Comparison of ENCODE assay signal across 22 cellular contexts in the genomic region with DNA sequence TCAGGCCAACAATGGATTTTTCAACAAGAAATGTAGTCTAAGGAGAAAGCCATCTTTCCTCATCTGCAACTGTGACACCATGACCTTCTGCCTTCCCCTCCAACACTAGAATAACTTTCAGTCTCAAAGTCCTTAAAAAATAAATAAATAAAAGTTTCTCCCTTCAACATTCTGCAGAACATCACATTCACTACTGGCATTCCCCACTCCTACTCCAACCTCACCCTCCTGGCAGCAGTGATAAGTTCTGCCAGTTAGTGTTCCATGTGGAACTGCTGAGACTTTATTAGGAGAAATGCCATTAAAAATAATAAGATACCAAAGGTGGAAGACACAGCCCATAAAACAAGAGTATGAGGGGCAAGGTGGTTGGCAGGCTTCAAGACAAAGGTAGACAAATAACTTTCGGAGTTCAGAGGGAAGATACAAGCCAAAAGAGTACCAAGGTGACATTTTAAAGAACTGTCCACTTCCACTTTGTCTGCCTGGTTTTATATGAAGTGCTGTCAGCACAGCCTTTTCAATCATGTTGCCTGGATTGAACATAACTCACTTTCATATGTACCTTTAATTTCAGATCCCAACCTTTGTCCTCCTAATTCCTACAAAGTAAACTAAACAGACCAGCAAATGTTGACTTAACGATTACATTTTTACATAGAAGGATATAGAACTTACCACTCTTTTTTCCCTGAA. TPM values are rescaled to one million over a fixed set of nuclear protein-coding genes. Genes with fewer than 3 reads are reported as not detected.
A peak's percentile ranks its signal among the peaks of the same experiment; 100 is the strongest.
DNase-seq lines count a peak whose midpoint lies in the region; ATAC-seq, FAIRE-seq and TF ChIP-seq lines count a peak whose summit lies in the region.
"Had no signal": no experiment of that assay in that cellular context is flagged by ENCODE, and none has a peak within 500 bp of the region (broad histone marks: within the 10 kb centered on the region; RNA-seq: fewer than 3 reads in every experiment).

No MANE protein-coding gene starts in this region.

- in situ Hi-C loops in K562 (cut with MboI): no loop called here

- BruUV-seq in K562 (replicated peaks; lab: Mats Ljungman, UMichigan): TSS peak; percentile 2

- no peaks in the 10 kb centered on the region for H3K9me3 ChIP-seq in K562 (replicated peaks; ENCODE audit: control insufficient read depth, insufficient read depth, low read depth, low read length)
- no peaks in the 10 kb centered on the region for H3K9me3 ChIP-seq in mucosa of descending colon
- no peaks in the 10 kb centered on the region for H3K9me3 ChIP-seq in upper lobe of right lung
- H3K9me3 ChIP-seq in adrenal gland (replicated peaks in 1 of 3): no peaks in the 10 kb centered on the region

- TF ChIP-seq POLR2A in K562 (conservative IDR thresholded peaks at IDR 0.05) (no peak), lower leg skin (IDR thresholded peaks at IDR 0.05) (no peak), adrenal gland (IDR thresholded peaks at IDR 0.05) (no peak)

- H3K27me3 ChIP-seq in K562 (ENCODE audit: control insufficient read depth in 2 of 2, insufficient read depth in 2 of 2, low read length in 2 of 2) (no peaks in the 10 kb centered on the region), upper lobe of right lung (no peaks in the 10 kb centered on the region), adrenal gland (no peaks in the 10 kb centered on the region)

- H3K27ac ChIP-seq in K562 (ENCODE audit: extremely low read depth, low read depth, low read length) (no peak overlapping the region; the same call in 2 of the 3 replicates), upper lobe of right lung (no peak overlapping the region), adrenal gland (no peak overlapping the region)

- no peaks in the 10 kb centered on the region for H3K9me3 Mint-ChIP-seq in stimulated activated naive CD8-positive, alpha-beta T cell treated with anti-CD3 and anti-CD28 coated beads, Interleukin-15, Interleukin-2, amounts not matched to agents 100 ng/mL and 50 ng/mL, for 24 hours
- H3K9me3 Mint-ChIP-seq: GM23338 had no signal

- WGBS in K562 (ENCODE audit: insufficient coverage, low coverage, missing lambda C conversion rate): 89% methylated on average over 2 of the region's 2 CpGs
- 97 to 99% methylated on average over 2 of the region's 2 CpGs for WGBS in lower leg skin, 2 donors
- 89 to 99% (median 95%) methylated on average over 2 of the region's 2 CpGs for WGBS in adrenal gland, 4 donors

- H2AFZ ChIP-seq in K562 (ENCODE audit: low read depth, low read length): no peak overlapping the region
- H2AFZ ChIP-seq: GM23338 had no signal

- TF ChIP-seq RAD21 in K562 (CRISPR knock-in tag; conservative IDR thresholded peaks at IDR 0.05 in 1 of 2, IDR thresholded peaks at IDR 0.05 in 1 of 2): no peak

- no peak overlapping the region for H3K4me3 ChIP-seq in K562
- H3K4me3 ChIP-seq in mucosa of descending colon: no peak overlapping the region
- H3K4me3 ChIP-seq in lower leg skin (ENCODE audit: low read depth, poor library complexity, severe bottlenecking): no peak overlapping the region
- no peak overlapping the region for H3K4me3 ChIP-seq in upper lobe of right lung
- no peak overlapping the region for H3K4me3 ChIP-seq in adrenal gland
- H3K4me3 ChIP-seq: GM23338 had no signal

- no peak for TF ChIP-seq EP300 in K562 (IDR thresholded peaks at IDR 0.05; ENCODE audit: low read length)

- FAIRE-seq in K562 (lab: Jason Lieb, UNC): no peak
- FAIRE-seq: GM12891, RCC 7860 had no signal

- no peaks in the 10 kb centered on the region for H3K9me1 ChIP-seq in K562 (ENCODE audit: control insufficient read depth, insufficient read depth, low read length)

- peak overlapping the region; percentile 14 for H3K4me3 Mint-ChIP-seq in stimulated activated naive CD8-positive, alpha-beta T cell treated with anti-CD3 and anti-CD28 coated beads, Interleukin-15, Interleukin-2, amounts not matched to agents 100 ng/mL and 50 ng/mL, for 24 hours
- H3K4me3 Mint-ChIP-seq: GM23338 had no signal

- DNase-seq in stimulated activated naive CD8-positive, alpha-beta T cell treated with anti-CD3 and anti-CD28 coated beads, Interleukin-15, Interleukin-2, amounts not matched to agents 100 U/mL and 50 U/mL, for 24 hours: no peak
- no peak for DNase-seq in K562 (ENCODE audit: extremely low read depth in 1 of 4, low spot score in 3 of 4)
- DNase-seq in mucosa of descending colon: no peak
- no peak for DNase-seq in lower leg skin (ENCODE audit: low spot score in 2 of 2)
- DNase-seq in upper lobe of right lung: no peak
- DNase-seq in adrenal gland: no peak
- DNase-seq: AML-193; DMS153; GF-D8; HCEC 1CT; KBM-7; NCI-H1105; NCI-H1694; NCI-H2107; NCI-H510A; NCI-H748 treated with DMSO at 0.1 percent for 48 hours; NK-92 treated with Interleukin-12 subunit alpha and Interleukin-12 subunit beta, amount 100 ng/mL, for 24 hours had no signal

- H3K36me3 ChIP-seq in K562 (ENCODE audit: control insufficient read depth, insufficient read depth, low read length) (peaks cover 49% of the 10 kb centered on the region), mucosa of descending colon (ENCODE audit: low read depth) (no peaks in the 10 kb centered on the region), upper lobe of right lung (peaks cover 10% of the 10 kb centered on the region), adrenal gland (replicated peaks in 1 of 2) (no peaks in the 10 kb centered on the region)

- no peak overlapping the region for H3K4me2 ChIP-seq in K562 (ENCODE audit: insufficient read depth, low read length)
- H3K4me2 ChIP-seq: GM23338 had no signal

- peaks cover 68% of the 10 kb centered on the region for H3K4me1 Mint-ChIP-seq in stimulated activated naive CD8-positive, alpha-beta T cell treated with anti-CD3 and anti-CD28 coated beads, Interleukin-15, Interleukin-2, amounts not matched to agents 100 ng/mL and 50 ng/mL, for 24 hours (ENCODE audit: low read depth)

- CTCF ChIA-PET in K562 (lab: Yijun Ruan, JAX; ENCODE audit: low intra/inter-chr PET ratio): no interaction called here

- H3K79me2 ChIP-seq in K562 (ENCODE audit: control insufficient read depth, insufficient read depth, low read length): peaks cover 84% of the 10 kb centered on the region

- no peaks in the 10 kb centered on the region for H3K27me3 Mint-ChIP-seq in stimulated activated naive CD8-positive, alpha-beta T cell treated with anti-CD3 and anti-CD28 coated beads, Interleukin-15, Interleukin-2, amounts not matched to agents 100 ng/mL and 50 ng/mL, for 24 hours

- POLR2A ChIA-PET in K562 (lab: Yijun Ruan, JAX): no interaction called here

- intact Hi-C loops in K562 (cut with micrococcal nuclease): no loop called here
- intact Hi-C loops in mucosa of descending colon (cut with DNase I, micrococcal nuclease): no loop called here
- intact Hi-C loops in lower leg skin (cut with DNase I; ENCODE audit: low total_unique reads): no loop called here
- intact Hi-C loops in upper lobe of right lung (cut with DNase I): no loop called here
- intact Hi-C loops in adrenal gland (cut with DNase I): no loop called here

- 0 out of 4 replicates have a peak overlapping the region, but pooled peaks of 1 of the 2 experiments have one; percentile 6 for H3K9ac ChIP-seq in K562 (ENCODE audit: insufficient read depth in 1 of 2, low read depth in 2 of 2, low read length in 2 of 2)

- H3K36me3 Mint-ChIP-seq in stimulated activated naive CD8-positive, alpha-beta T cell treated with anti-CD3 and anti-CD28 coated beads, Interleukin-15, Interleukin-2, amounts not matched to agents 100 ng/mL and 50 ng/mL, for 24 hours (ENCODE audit: low read depth): peaks cover 87% of the 10 kb centered on the region

- ATAC-seq in stimulated activated naive CD8-positive, alpha-beta T cell treated with anti-CD3 and anti-CD28 coated beads, Interleukin-15, Interleukin-2, amounts not matched to agents 100 U/mL and 50 U/mL, for 24 hours: no peak
- no peak for ATAC-seq in K562
- peak; percentile 85 for ATAC-seq in mucosa of descending colon
- ATAC-seq in upper lobe of right lung: no peak
- ATAC-seq: GM23338, Right ventricle myocardium inferior had no signal

- no peaks in the 10 kb centered on the region for H4K20me1 ChIP-seq in K562 (replicated peaks; ENCODE audit: control insufficient read depth, insufficient read depth, low read length)

- H3K4me1 ChIP-seq in K562 (replicated peaks in 1 of 2; ENCODE audit: control insufficient read depth in 2 of 2, insufficient read depth in 2 of 2, low read length in 2 of 2) (peaks cover 3 to 35% of the 10 kb centered on the region in 2 experiments; a peak in 3 of 5 replicates), mucosa of descending colon (ENCODE audit: low read depth) (no peaks in the 10 kb centered on the region), upper lobe of right lung (no peaks in the 10 kb centered on the region), adrenal gland (replicated peaks in 1 of 2) (peaks cover 0 to 4% of the 10 kb centered on the region in 2 donors)

- no peak for TF ChIP-seq CTCF in K562 (IDR thresholded peaks at IDR 0.05 in 2 of 3, conservative IDR thresholded peaks at IDR 0.05 in 1 of 3; ENCODE audit: insufficient read depth in 2 of 3, low read depth in 1 of 3, low read length in 3 of 3)
- no peak for TF ChIP-seq CTCF in mucosa of descending colon (IDR thresholded peaks at IDR 0.05)
- TF ChIP-seq CTCF in lower leg skin (IDR thresholded peaks at IDR 0.05): no peak
- TF ChIP-seq CTCF in upper lobe of right lung (IDR thresholded peaks at IDR 0.05): no peak
- TF ChIP-seq CTCF in adrenal gland (IDR thresholded peaks at IDR 0.05): no peak

- H3K27ac Mint-ChIP-seq in stimulated activated naive CD8-positive, alpha-beta T cell treated with anti-CD3 and anti-CD28 coated beads, Interleukin-15, Interleukin-2, amounts not matched to agents 100 ng/mL and 50 ng/mL, for 24 hours: peak overlapping the region; percentile 34
- H3K27ac Mint-ChIP-seq: GM23338 had no signal

RNA-seq across cellular contexts. Expression of a gene that starts 37.5 kb away (rescaled TPM):
- 26.5 and 73.3 TPM in 2 replicates for total RNA-seq in K562 (2011; cell fraction: chromatin; rRNA removed; ENCODE audit: low replicate concordance)
- total RNA-seq in K562 (2011; cell fraction: nucleolus; rRNA removed): 25.2 and 27.1 TPM in 2 replicates
- 54.3 and 90.4 TPM in 2 replicates for total RNA-seq in K562 (2011; cell fraction: nucleoplasm; rRNA removed)
- total RNA-seq in K562 (2014; rRNA removed): 121 and 134 TPM in 2 replicates
- total RNA-seq in K562 (2014; rRNA removed; fragmentation: Illumina TruSeq; extraction: Trizol): 260 and 317 TPM in 2 replicates
- total RNA-seq in K562 (2015; rRNA removed; fragmentation: Illumina TruSeq; extraction: Trizol): 121 and 133 TPM in 2 replicates
- total RNA-seq in K562 (2021): 175 TPM in 2 replicates
- polyA plus RNA-seq in K562 (2011; rRNA removed): 184 and 226 TPM in 2 replicates
- 16.4 and 66.5 TPM in 2 replicates for polyA plus RNA-seq in K562 (2011; cell fraction: cytosol; rRNA removed)
- 16.0 and 43.1 TPM in 2 replicates for polyA plus RNA-seq in K562 (2011; cell fraction: nucleus; rRNA removed)
- polyA plus RNA-seq in K562 (2012): 148 and 281 TPM in 2 replicates
- 158 and 163 TPM in 2 replicates for polyA plus RNA-seq in K562 (2014; fragmentation: Illumina TruSeq; extraction: Trizol)
- polyA plus RNA-seq in K562 (2014; fragmentation: Nextera tagmentation; extraction: Ambion mirVana): 100 to 1,000 TPM; 272 to 324 TPM
- 194 and 223 TPM in 2 replicates for polyA plus RNA-seq in K562 (2014; rRNA removed)
- polyA minus RNA-seq in K562 (2011; rRNA and poly(A)+ RNA removed): 91.4 and 126 TPM in 2 replicates
- 36.3 and 46.4 TPM in 2 replicates for polyA minus RNA-seq in K562 (2011; cell fraction: cytosol; rRNA and poly(A)+ RNA removed)
- 39.9 and 87.9 TPM in 2 replicates for polyA minus RNA-seq in K562 (2011; cell fraction: nucleus; rRNA and poly(A)+ RNA removed)
- 10 to 100 TPM; 29.9 to 79.0 (median 40.5) TPM for total RNA-seq in mucosa of descending colon
- total RNA-seq in lower leg skin: 10 to 100 TPM; 41.4 to 70.3 (median 47.5) TPM
- 62.1 TPM for total RNA-seq in upper lobe of right lung
- 10 to 100 TPM; 31.9 to 76.2 (median 50.2) TPM for total RNA-seq in adrenal gland
- 10 to 100 TPM; 43.0 to 52.3 (median 49.3) TPM for polyA plus RNA-seq in adrenal gland

RNA-seq across cellular contexts. Expression of a gene that starts 55.4 kb away (rescaled TPM):
- 30.2 and 106 TPM in 2 replicates for total RNA-seq in K562 (2011; cell fraction: chromatin; rRNA removed; ENCODE audit: low replicate concordance)
- total RNA-seq in K562 (2011; cell fraction: nucleolus; rRNA removed): 15.7 and 21.6 TPM in 2 replicates
- total RNA-seq in K562 (2011; cell fraction: nucleoplasm; rRNA removed): 67.8 and 109 TPM in 2 replicates
- total RNA-seq in K562 (2014; rRNA removed) (44.7 and 46.7 TPM in 2 replicates), K562 (2014; rRNA removed; fragmentation: Illumina TruSeq; extraction: Trizol) (80.4 and 103 TPM in 2 replicates), K562 (2015; rRNA removed; fragmentation: Illumina TruSeq; extraction: Trizol) (31.4 and 31.5 TPM in 2 replicates), K562 (2021) (85.9 and 90.2 TPM in 2 replicates), mucosa of descending colon (10 to 100 TPM; 39.0 to 59.8 (median 56.7) TPM), lower leg skin (10 to 100 TPM in 1 of 4 donors, 1 to 10 TPM in 3; 6.2 to 11.9 (median 7.5) TPM), upper lobe of right lung (72.5 TPM), adrenal gland (10 to 100 TPM; 17.7 to 78.3 (median 46.7) TPM)
- polyA plus RNA-seq in K562 (2011; rRNA removed) (145 and 171 TPM in 2 replicates), K562 (2014; fragmentation: Illumina TruSeq; extraction: Trizol) (128 TPM in 2 replicates), K562 (2014; fragmentation: Nextera tagmentation; extraction: Ambion mirVana) (10 to 100 TPM; 55.1 to 59.3 TPM), K562 (2014; rRNA removed) (113 and 118 TPM in 2 replicates), adrenal gland (100 to 1,000 TPM in 1 of 3 donors, 10 to 100 TPM in 2; 12.6 to 102 (median 12.7) TPM)
- polyA plus RNA-seq in K562 (2011; cell fraction: cytosol; rRNA removed): 37.8 and 101 TPM in 2 replicates
- 27.7 and 51.9 TPM in 2 replicates for polyA plus RNA-seq in K562 (2011; cell fraction: nucleus; rRNA removed)
- polyA plus RNA-seq in K562 (2012): 57.6 and 84.6 TPM in 2 replicates
- polyA minus RNA-seq in K562 (2011; rRNA and poly(A)+ RNA removed): 142 and 170 TPM in 2 replicates
- polyA minus RNA-seq in K562 (2011; cell fraction: cytosol; rRNA and poly(A)+ RNA removed): 39.3 and 46.7 TPM in 2 replicates
- 15.1 and 33.4 TPM in 2 replicates for polyA minus RNA-seq in K562 (2011; cell fraction: nucleus; rRNA and poly(A)+ RNA removed)
